24 cellular contexts compared by ENCODE assay signal in genomic region chr9:7239708-7240107, GRCh38.
"Had no signal": no experiment of that assay in that cellular context is flagged by ENCODE, and none has a peak within 500 bp of the region (broad histone marks: within the 10 kb centered on the region; RNA-seq: fewer than 3 reads in every experiment).

No MANE protein-coding gene starts in this region.

- H3K27me3 Mint-ChIP-seq: naive B cell; stimulated activated naive B cell treated with anti-CD40 and anti-IgM and Interleukin-4, amounts not matched to agents 10 μg/mL and 1 μg/mL and 100 μg/mL, for 72 hours; stimulated activated naive CD8-positive, alpha-beta T cell treated with anti-CD3 and anti-CD28 coated beads, Interleukin-15, amount 100 ng/mL, for 72 hours had no signal

- H3K9me3 ChIP-seq: gastrocnemius medialis, left lung, neutrophil, psoas muscle, thoracic aorta had no signal

- H3K27ac ChIP-seq: dorsolateral prefrontal cortex, epithelial cell of prostate, esophagus muscularis mucosa, gastrocnemius medialis, heart right ventricle, left lung, neutrophil, psoas muscle, thoracic aorta had no signal

- H3K4me3 ChIP-seq: dorsolateral prefrontal cortex, esophagus muscularis mucosa, gastrocnemius medialis, heart right ventricle, left lung, lung, psoas muscle, thoracic aorta had no signal

- DNase-seq: cortex of kidney; dorsolateral prefrontal cortex; effector CD8-positive, alpha-beta T cell; gastrocnemius medialis; heart right ventricle; hypothalamus; left lung; mesenchymal stem cell; naive B cell; psoas muscle; retina; stimulated activated CD4-positive, alpha-beta T cell treated with anti-CD3 and anti-CD28 coated beads, Interleukin-2, amount 100 ng/mL, for 24 hours; stimulated activated CD4-positive, alpha-beta T cell treated with anti-CD3 and anti-CD28 coated beads, Interleukin-4, amount 100 ng/mL, for 4 hours; stimulated activated naive B cell treated with anti-CD40 and anti-IgM and Interleukin-4, amounts not matched to agents 10 μg/mL and 1 μg/mL and 100 μg/mL, for 72 hours; stimulated activated naive CD8-positive, alpha-beta T cell treated with anti-CD3 and anti-CD28 coated beads, Interleukin-15, amount 100 ng/mL, for 72 hours; substantia nigra; trophoblast cell had no signal

- H3K4me1 ChIP-seq: esophagus muscularis mucosa, gastrocnemius medialis, heart right ventricle, left lung, psoas muscle had no signal

- ATAC-seq: gastrocnemius medialis; left lung; psoas muscle; sciatic nerve; stimulated activated naive B cell treated with anti-CD40 and anti-IgM and Interleukin-4, amounts not matched to agents 10 μg/mL and 1 μg/mL and 100 μg/mL, for 72 hours; stimulated activated naive CD8-positive, alpha-beta T cell treated with anti-CD3 and anti-CD28 coated beads, Interleukin-15, amount 100 ng/mL, for 72 hours had no signal

- H3K36me3 Mint-ChIP-seq: stimulated activated naive B cell treated with anti-CD40 and anti-IgM and Interleukin-4, amounts not matched to agents 10 μg/mL and 1 μg/mL and 100 μg/mL, for 72 hours had no signal

- H3K36me3 ChIP-seq: esophagus muscularis mucosa, gastrocnemius medialis, heart right ventricle, left lung, neutrophil, thoracic aorta had no signal

- H3K27ac Mint-ChIP-seq: nephron; stimulated activated naive B cell treated with anti-CD40 and anti-IgM and Interleukin-4, amounts not matched to agents 10 μg/mL and 1 μg/mL and 100 μg/mL, for 72 hours; stimulated activated naive CD8-positive, alpha-beta T cell treated with anti-CD3 and anti-CD28 coated beads, Interleukin-15, amount 100 ng/mL, for 72 hours had no signal

- H3K27me3 ChIP-seq: dorsolateral prefrontal cortex, esophagus muscularis mucosa, gastrocnemius medialis, heart right ventricle, left lung had no signal

- H3K4me3 Mint-ChIP-seq: naive B cell; nephron; stimulated activated naive B cell treated with anti-CD40 and anti-IgM and Interleukin-4, amounts not matched to agents 10 μg/mL and 1 μg/mL and 100 μg/mL, for 72 hours; stimulated activated naive CD8-positive, alpha-beta T cell treated with anti-CD3 and anti-CD28 coated beads, Interleukin-15, amount 100 ng/mL, for 72 hours had no signal

- H3K4me1 Mint-ChIP-seq: naive B cell; nephron; stimulated activated naive CD8-positive, alpha-beta T cell treated with anti-CD3 and anti-CD28 coated beads, Interleukin-15, amount 100 ng/mL, for 72 hours had no signal
